9 cellular contexts compared by ENCODE assay signal in genomic region chr17:1834378-1835149, GRCh38. TPM values are rescaled to one million over a fixed set of nuclear protein-coding genes. Genes with fewer than 3 reads are reported as not detected.
A peak's percentile ranks its signal among the peaks of the same experiment; 100 is the strongest.
DNase-seq lines count a peak whose midpoint lies in the region; ATAC-seq and TF ChIP-seq lines count a peak whose summit lies in the region.
"Had no signal": no experiment of that assay in that cellular context is flagged by ENCODE, and none has a peak within 500 bp of the region (broad histone marks: within the 10 kb centered on the region; RNA-seq: fewer than 3 reads in every experiment).

No MANE protein-coding gene starts in this region.

- H3K4me1 ChIP-seq in SJCRH30 (no peaks in the 10 kb centered on the region), gastroesophageal sphincter (peaks cover 0 to 29% (median 6%) of the 10 kb centered on the region in 3 donors)

- TF ChIP-seq EP300 in gastroesophageal sphincter (IDR thresholded peaks at IDR 0.05) = no peak

- H3K9me3 Mint-ChIP-seq in activated naive CD8-positive, alpha-beta T cell treated with anti-CD3 and anti-CD28 coated beads, Interleukin-2, amount 50 U/mL, for 24 hours = no peaks in the 10 kb centered on the region

- H3K27me3 Mint-ChIP-seq in activated naive CD8-positive, alpha-beta T cell treated with anti-CD3 and anti-CD28 coated beads, Interleukin-2, amount 50 U/mL, for 24 hours = no peaks in the 10 kb centered on the region

- peaks cover 50% of the 10 kb centered on the region for H3K4me1 Mint-ChIP-seq in activated naive CD8-positive, alpha-beta T cell treated with anti-CD3 and anti-CD28 coated beads, Interleukin-2, amount 50 U/mL, for 24 hours

- DNase-seq in activated naive CD8-positive, alpha-beta T cell treated with anti-CD3 and anti-CD28 coated beads, Interleukin-2, amount 50 U/mL, for 24 hours = no peak
- DNase-seq in SJCRH30 = no peak
- no peak for DNase-seq in T1000 (lab: John Stamatoyannopoulos, UW)
- DNase-seq in KG1 (lab: John Stamatoyannopoulos, UW) = no peak
- DNase-seq: heart right ventricle had no signal

- peak; percentile 60 for ATAC-seq in GM18498 (IDR thresholded peaks at IDR 0.05; ENCODE audit: unreplicated experiment)
- ATAC-seq in GM21381 (IDR thresholded peaks at IDR 0.05; ENCODE audit: unreplicated experiment) = peak; percentile 50
- ATAC-seq in HG03457 (IDR thresholded peaks at IDR 0.05; ENCODE audit: unreplicated experiment) = peak; percentile 54
- ATAC-seq in activated naive CD8-positive, alpha-beta T cell treated with anti-CD3 and anti-CD28 coated beads, Interleukin-2, amount 50 U/mL, for 24 hours = peak; percentile 55
- ATAC-seq in gastroesophageal sphincter = no peak
- ATAC-seq: heart right ventricle had no signal

- H3K4me3 Mint-ChIP-seq in activated naive CD8-positive, alpha-beta T cell treated with anti-CD3 and anti-CD28 coated beads, Interleukin-2, amount 50 U/mL, for 24 hours = peak overlapping the region; percentile 54

- H3K9me3 ChIP-seq in SJCRH30 (replicated peaks) (no peaks in the 10 kb centered on the region), gastroesophageal sphincter (no peaks in the 10 kb centered on the region)
- H3K9me3 ChIP-seq: heart right ventricle had no signal

- no peaks in the 10 kb centered on the region for H3K36me3 ChIP-seq in SJCRH30
- H3K36me3 ChIP-seq in gastroesophageal sphincter = peaks cover 0 to 40% of the 10 kb centered on the region in 2 donors

- no peak for TF ChIP-seq POLR2A in gastroesophageal sphincter (IDR thresholded peaks at IDR 0.05)

- H3K27me3 ChIP-seq in SJCRH30 = no peaks in the 10 kb centered on the region
- no peaks in the 10 kb centered on the region for H3K27me3 ChIP-seq in gastroesophageal sphincter
- H3K27me3 ChIP-seq: heart right ventricle had no signal

- H3K4me3 ChIP-seq in SJCRH30 = no peak overlapping the region
- no peak overlapping the region for H3K4me3 ChIP-seq in gastroesophageal sphincter
- H3K4me3 ChIP-seq: heart right ventricle had no signal

- 65 to 75% methylated on average over 11 to 12 of the region's 12 CpGs for WGBS in gastroesophageal sphincter (ENCODE audit: low coverage in 1 of 2), 2 donors

- peak overlapping the region; percentile 76 for H3K27ac Mint-ChIP-seq in activated naive CD8-positive, alpha-beta T cell treated with anti-CD3 and anti-CD28 coated beads, Interleukin-2, amount 50 U/mL, for 24 hours

- no peak for TF ChIP-seq CTCF in gastroesophageal sphincter (IDR thresholded peaks at IDR 0.05)

- H3K36me3 Mint-ChIP-seq in activated naive CD8-positive, alpha-beta T cell treated with anti-CD3 and anti-CD28 coated beads, Interleukin-2, amount 50 U/mL, for 24 hours (ENCODE audit: low read depth) = peaks cover 31% of the 10 kb centered on the region

- no peak overlapping the region for H3K27ac ChIP-seq in SJCRH30
- H3K27ac ChIP-seq in gastroesophageal sphincter = no peak overlapping the region
- H3K27ac ChIP-seq: heart right ventricle had no signal

RNA-seq across cellular contexts. Expression of gene RPA1, which starts 4.8 kb away (rescaled TPM):
- 38.7 and 45.4 TPM in 2 replicates for total RNA-seq in SJCRH30 (2014; rRNA removed; shearing (Covaris generic))
- total RNA-seq in gastroesophageal sphincter = 10 to 100 TPM; 22.0 to 33.0 (median 25.2) TPM

RNA-seq across cellular contexts. Expression of gene SMYD4, which starts 4.9 kb away (rescaled TPM):
- total RNA-seq in SJCRH30 (2014; rRNA removed; shearing (Covaris generic)) = 9.6 and 10.1 TPM in 2 replicates
- total RNA-seq in gastroesophageal sphincter = 10 to 100 TPM in 2 of 4 donors, 1 to 10 TPM in 2; 8.1 to 14.0 (median 11.0) TPM
